In genomic region chr12:58372298-58372697, GRCh38 we compare ENCODE assay signal across 16 cellular contexts.
DNase-seq lines count a peak whose midpoint lies in the region; ATAC-seq and TF ChIP-seq lines count a peak whose summit lies in the region.
"Had no signal": no experiment of that assay in that cellular context is flagged by ENCODE, and none has a peak within 500 bp of the region (broad histone marks: within the 10 kb centered on the region; RNA-seq: fewer than 3 reads in every experiment).

No MANE protein-coding gene starts in this region.

- no peak overlapping the region for H3K9ac ChIP-seq in PC-3 (ENCODE audit: low read length)

- H3K36me3 ChIP-seq in PC-3 (ENCODE audit: low read depth, low read length) = no peaks in the 10 kb centered on the region
- H3K36me3 ChIP-seq: right lobe of liver had no signal

- no peak overlapping the region for H3K4me3 ChIP-seq in PC-3 (ENCODE audit: low read length)
- H3K4me3 ChIP-seq: right lobe of liver, testis had no signal

- ATAC-seq in GM18498 (IDR thresholded peaks at IDR 0.05; ENCODE audit: unreplicated experiment) (peak; percentile 96), GM19438 (IDR thresholded peaks at IDR 0.05; ENCODE audit: low read depth, unreplicated experiment) (peak; percentile 83), HG02759 (IDR thresholded peaks at IDR 0.05; ENCODE audit: unreplicated experiment) (peak; percentile 95), HG03378 (IDR thresholded peaks at IDR 0.05; ENCODE audit: unreplicated experiment) (peak; percentile 98), PC-3 (no peak)
- ATAC-seq: foreskin keratinocyte, right lobe of liver had no signal

- DNase-seq in NCI-H1417 (lab: John Stamatoyannopoulos, UW) (no peak), NCI-H146 treated with DMSO at 0.1 percent for 48 hours (lab: John Stamatoyannopoulos, UW; ENCODE audit: unreplicated experiment) (no peak), PC-3 (no peak), AG20443 (ENCODE audit: low spot score) (no peak)
- DNase-seq: activated CD8-positive, alpha-beta memory T cell treated with anti-CD3 and anti-CD28 coated beads, Interleukin-2, amount 50 U/mL, for 48 hours; amygdala; foreskin keratinocyte; Kasumi-1; NCI-H446; right lobe of liver; Right ventricle myocardium superior; testis had no signal

- H3K9me3 ChIP-seq in PC-3 (ENCODE audit: low read length) = no peaks in the 10 kb centered on the region
- H3K9me3 ChIP-seq: right lobe of liver, testis had no signal

- CTCF ChIA-PET in PC-3 (lab: Charles Lee) = no interaction called here

- intact Hi-C loops in PC-3 (cut with micrococcal nuclease) = no loop called here

- no peaks in the 10 kb centered on the region for H4K20me1 ChIP-seq in PC-3 (ENCODE audit: low read length)

- POLR2A ChIA-PET in PC-3 (lab: Charles Lee; ENCODE audit: unreplicated experiment) = no interaction called here

- H3F3A ChIP-seq in PC-3 (ENCODE audit: low read length, unreplicated experiment) = no peaks in the 10 kb centered on the region

- no peaks in the 10 kb centered on the region for H3K27me3 ChIP-seq in PC-3 (ENCODE audit: low read length)
- H3K27me3 ChIP-seq: foreskin keratinocyte, right lobe of liver, testis had no signal

- H3K4me1 ChIP-seq in PC-3 (ENCODE audit: insufficient read depth, low read length) = peaks cover 18% of the 10 kb centered on the region
- H3K4me1 ChIP-seq: right lobe of liver, testis had no signal

- H3K79me2 ChIP-seq in PC-3 (ENCODE audit: low read length) = no peaks in the 10 kb centered on the region

- H3K9me2 ChIP-seq in PC-3 (replicated peaks; ENCODE audit: low read length) = no peaks in the 10 kb centered on the region

- no peak overlapping the region for H3K27ac ChIP-seq in PC-3 (ENCODE audit: low read length)
- H3K27ac ChIP-seq: foreskin keratinocyte, right lobe of liver, testis had no signal

- no peak overlapping the region for H3K4me2 ChIP-seq in PC-3 (ENCODE audit: low read length)

- H2AFZ ChIP-seq in PC-3 (ENCODE audit: low read length) = no peak overlapping the region

- no TSS peak for BruUV-seq in PC-3 (replicated peaks; lab: Mats Ljungman, UMichigan)

- no peak for TF ChIP-seq CTCF in PC-3 (conservative IDR thresholded peaks at IDR 0.05; ENCODE audit: low read depth, low read length)
